Comparison of ENCODE assay signal across 18 cellular contexts in genomic region chr19:19206938-19207337, GRCh38. TPM values are rescaled to one million over a fixed set of nuclear protein-coding genes. Genes with fewer than 3 reads are reported as not detected.
DNase-seq lines count a peak whose midpoint lies in the region; ATAC-seq and TF ChIP-seq lines count a peak whose summit lies in the region.
"Had no signal": no experiment of that assay in that cellular context is flagged by ENCODE, and none has a peak within 500 bp of the region (broad histone marks: within the 10 kb centered on the region; RNA-seq: fewer than 3 reads in every experiment).

No MANE protein-coding gene starts in this region.

- peak overlapping the region; percentile 93 for H3K27ac Mint-ChIP-seq in activated CD4-positive, alpha-beta memory T cell treated with anti-CD3 and anti-CD28 coated beads, Interleukin-2, amount 10 ng/mL, durations not matched to agents 7 days and 5 days
- no peak overlapping the region for H3K27ac Mint-ChIP-seq in activated CD4-positive, alpha-beta memory T cell treated with anti-CD3 and anti-CD28 coated beads for 36 hours
- H3K27ac Mint-ChIP-seq in effector memory CD8-positive, alpha-beta T cell: no peak overlapping the region

- peaks cover 0 to 9% (median 0%) of the 10 kb centered on the region in 3 experiments for H3K27me3 ChIP-seq in neuronal stem cell (ENCODE audit: control insufficient read depth in 3 of 3, insufficient read depth in 3 of 3, low read depth in 1 of 3, low read length in 3 of 3)

- H3K4me1 ChIP-seq in HEK293 (ENCODE audit: control insufficient read depth, insufficient read depth, low read length): no peaks in the 10 kb centered on the region
- H3K4me1 ChIP-seq in neuronal stem cell (ENCODE audit: control insufficient read depth in 2 of 2, insufficient read depth in 1 of 2, low read depth in 1 of 2, low read length in 2 of 2): peaks cover 13 to 15% of the 10 kb centered on the region in 2 donors

- no peak overlapping the region for H3K14ac ChIP-seq in neuronal stem cell (ENCODE audit: low read length)

- peaks cover 10% of the 10 kb centered on the region for H3K9me3 Mint-ChIP-seq in activated CD4-positive, alpha-beta memory T cell treated with anti-CD3 and anti-CD28 coated beads, Interleukin-2, amount 10 ng/mL, durations not matched to agents 7 days and 5 days
- no peaks in the 10 kb centered on the region for H3K9me3 Mint-ChIP-seq in activated CD4-positive, alpha-beta memory T cell treated with anti-CD3 and anti-CD28 coated beads for 36 hours
- H3K9me3 Mint-ChIP-seq in effector memory CD8-positive, alpha-beta T cell: peaks cover 8 to 10% of the 10 kb centered on the region in 2 donors

- ATAC-seq in effector memory CD8-positive, alpha-beta T cell (replicated peaks): no peak
- no peak for ATAC-seq in GM18867 (IDR thresholded peaks at IDR 0.05; ENCODE audit: unreplicated experiment)
- ATAC-seq: A549 had no signal

- no peak overlapping the region for H2BK120ac ChIP-seq in neuronal stem cell (ENCODE audit: low read depth, low read length)

- H3K23ac ChIP-seq in neuronal stem cell (ENCODE audit: low read depth, low read length, poor library complexity): peak overlapping the region; percentile 62

- H3K9ac ChIP-seq in neuronal stem cell (ENCODE audit: low read depth, low read length, poor library complexity): no peak overlapping the region

- no peak overlapping the region for H3K4me3 Mint-ChIP-seq in activated CD4-positive, alpha-beta memory T cell treated with anti-CD3 and anti-CD28 coated beads, Interleukin-2, amount 10 ng/mL, durations not matched to agents 7 days and 5 days
- H3K4me3 Mint-ChIP-seq in activated CD4-positive, alpha-beta memory T cell treated with anti-CD3 and anti-CD28 coated beads for 36 hours: no peak overlapping the region
- H3K4me3 Mint-ChIP-seq in effector memory CD8-positive, alpha-beta T cell: peak overlapping the region; percentile 34 to 39

- H3K36me3 ChIP-seq in HEK293 (ENCODE audit: control insufficient read depth in 2 of 2, insufficient read depth in 1 of 2, low read length in 2 of 2) (peaks cover 0 to 7% of the 10 kb centered on the region in 2 experiments; a peak in 1 of 3 replicates), neuronal stem cell (replicated peaks in 1 of 2; ENCODE audit: control insufficient read depth in 2 of 2, insufficient read depth in 2 of 2, low read length in 2 of 2) (peaks cover 7 to 11% of the 10 kb centered on the region in 2 donors)

- peaks cover 10% of the 10 kb centered on the region for H3K27me3 Mint-ChIP-seq in activated CD4-positive, alpha-beta memory T cell treated with anti-CD3 and anti-CD28 coated beads, Interleukin-2, amount 10 ng/mL, durations not matched to agents 7 days and 5 days
- H3K27me3 Mint-ChIP-seq in activated CD4-positive, alpha-beta memory T cell treated with anti-CD3 and anti-CD28 coated beads for 36 hours: peaks cover 8% of the 10 kb centered on the region
- peaks cover 13 to 35% of the 10 kb centered on the region in 2 donors for H3K27me3 Mint-ChIP-seq in effector memory CD8-positive, alpha-beta T cell

- H3K4me3 ChIP-seq in HEK293 (ENCODE audit: low read depth, low read length) (no peak overlapping the region), neuronal stem cell (ENCODE audit: low read length in 2 of 2) (peak overlapping the region in 1 of 2 donors; percentile 25)
- H3K4me3 ChIP-seq: A549 had no signal

- H2BK12ac ChIP-seq in neuronal stem cell (ENCODE audit: low read length): no peak overlapping the region

- H2AK5ac ChIP-seq in neuronal stem cell (ENCODE audit: low read depth, low read length): no peak overlapping the region

- no peak for TF ChIP-seq CTCF in HEK293 (tag by site-specific recombination; IDR thresholded peaks at IDR 0.05)

- H2BK15ac ChIP-seq in neuronal stem cell (ENCODE audit: low read length): no peak overlapping the region

- H4K91ac ChIP-seq in neuronal stem cell (ENCODE audit: low read depth, low read length, poor library complexity): no peak overlapping the region

- H3K18ac ChIP-seq in neuronal stem cell (ENCODE audit: low read length): peak overlapping the region; percentile 44

- peaks cover 21% of the 10 kb centered on the region for H3K36me3 Mint-ChIP-seq in activated CD4-positive, alpha-beta memory T cell treated with anti-CD3 and anti-CD28 coated beads, Interleukin-2, amount 10 ng/mL, durations not matched to agents 7 days and 5 days (ENCODE audit: low read depth)
- H3K36me3 Mint-ChIP-seq in activated CD4-positive, alpha-beta memory T cell treated with anti-CD3 and anti-CD28 coated beads for 36 hours: peaks cover 11% of the 10 kb centered on the region
- peaks cover 8% of the 10 kb centered on the region for H3K36me3 Mint-ChIP-seq in effector memory CD8-positive, alpha-beta T cell (ENCODE audit: insufficient read depth)

- no peak for DNase-seq in activated CD4-positive, alpha-beta memory T cell treated with anti-CD3 and anti-CD28 coated beads, Interleukin-2, amount 10 ng/mL, durations not matched to agents 7 days and 5 days
- no peak for DNase-seq in activated CD4-positive, alpha-beta memory T cell treated with anti-CD3 and anti-CD28 coated beads for 36 hours
- DNase-seq in effector memory CD8-positive, alpha-beta T cell: no peak
- DNase-seq in neuronal stem cell (ENCODE audit: low spot score) (no peak), cortex of kidney (lab: John Stamatoyannopoulos, UW) (no peak), NCI-H510A treated with DMSO at 0.1 percent for 48 hours (lab: John Stamatoyannopoulos, UW) (no peak)
- DNase-seq: C1 segment of cervical spinal cord, DMS79, HCEC 1CT, NCI-H1105 treated with DMSO at 0.1 percent for 48 hours, NCI-H187 treated with DMSO at 0.1 percent for 48 hours, NCI-H446 treated with DMSO at 0.1 percent for 48 hours, NCI-H774, RPMI8226 had no signal

- H3K27ac ChIP-seq in HEK293 (ENCODE audit: extremely low read depth, low read depth, low read length) (no peak overlapping the region), neuronal stem cell (replicated peaks; ENCODE audit: low read length) (no peak overlapping the region)
- H3K27ac ChIP-seq: A549, HL-60 had no signal

- no peak overlapping the region for H3K4ac ChIP-seq in neuronal stem cell (ENCODE audit: low read length)

- H2AFZ ChIP-seq in neuronal stem cell (ENCODE audit: low read length): no peak overlapping the region

- H3K4me2 ChIP-seq in neuronal stem cell (ENCODE audit: insufficient read depth, low read length, poor library complexity, severe bottlenecking): no peak overlapping the region
- H3K4me2 ChIP-seq: A549 had no signal

- POLR2A ChIA-PET in activated CD4-positive, alpha-beta memory T cell treated with anti-CD3 and anti-CD28 coated beads, Interleukin-2, amount 10 ng/mL, durations not matched to agents 7 days and 5 days (lab: Charles Lee): interaction anchor here (6.6 kb wide), 1 partner anchor 14 kb away, joined by 102 read pairs; the partner anchor contains the start of genes BORCS8 and RFXANK
- POLR2A ChIA-PET in activated CD4-positive, alpha-beta memory T cell treated with anti-CD3 and anti-CD28 coated beads for 36 hours (lab: Charles Lee): no interaction called here
- POLR2A ChIA-PET in HEK293 (lab: Yijun Ruan, JAX): no interaction called here

- no peaks in the 10 kb centered on the region for H3K9me3 ChIP-seq in HEK293 (ENCODE audit: control insufficient read depth, insufficient read depth, low read depth, low read length)
- peaks cover 0 to 4% of the 10 kb centered on the region in 2 donors for H3K9me3 ChIP-seq in neuronal stem cell (replicated peaks in 1 of 2; ENCODE audit: control insufficient read depth in 2 of 2, insufficient read depth in 1 of 2, low read depth in 1 of 2, low read length in 2 of 2)
- H3K9me3 ChIP-seq: A549 had no signal

- H3K4me1 Mint-ChIP-seq in activated CD4-positive, alpha-beta memory T cell treated with anti-CD3 and anti-CD28 coated beads, Interleukin-2, amount 10 ng/mL, durations not matched to agents 7 days and 5 days: peaks cover 53% of the 10 kb centered on the region
- peaks cover 26% of the 10 kb centered on the region for H3K4me1 Mint-ChIP-seq in activated CD4-positive, alpha-beta memory T cell treated with anti-CD3 and anti-CD28 coated beads for 36 hours (ENCODE audit: low read depth)
- H3K4me1 Mint-ChIP-seq in effector memory CD8-positive, alpha-beta T cell (ENCODE audit: low read depth in 2 of 2): peaks cover 26 to 37% of the 10 kb centered on the region in 2 donors

- H2BK5ac ChIP-seq in neuronal stem cell (ENCODE audit: low read length): no peak overlapping the region

- intact Hi-C loops in activated CD4-positive, alpha-beta memory T cell treated with anti-CD3 and anti-CD28 coated beads for 36 hours (cut with micrococcal nuclease): no loop called here

- WGBS in neuronal stem cell (ENCODE audit: extremely low coverage in 2 of 2, insufficient read length in 2 of 2, insufficient replicate concordance in 1 of 2), 2 donors: no CpG with 5 or more reads among the region's 5 CpGs

- H3K79me1 ChIP-seq in neuronal stem cell (ENCODE audit: low read depth, low read length): peaks cover 2% of the 10 kb centered on the region

- H4K8ac ChIP-seq in neuronal stem cell (ENCODE audit: low read depth, low read length): no peak overlapping the region

- CTCF ChIA-PET in activated CD4-positive, alpha-beta memory T cell treated with anti-CD3 and anti-CD28 coated beads, Interleukin-2, amount 10 ng/mL, durations not matched to agents 7 days and 5 days (lab: Charles Lee): no interaction called here
- CTCF ChIA-PET in activated CD4-positive, alpha-beta memory T cell treated with anti-CD3 and anti-CD28 coated beads for 36 hours (lab: Charles Lee): no interaction called here
- CTCF ChIA-PET in HEK293 (lab: Yijun Ruan, JAX): interaction anchor here (1.6 kb wide), 1 partner anchor 19 kb away, joined by 7 read pairs; no protein-coding TSS in a partner anchor

RNA-seq across cellular contexts. Expression of gene NR2C2AP, which starts 3.7 kb away (rescaled TPM):
- total RNA-seq in activated CD4-positive, alpha-beta memory T cell treated with anti-CD3 and anti-CD28 coated beads, Interleukin-2, amount 10 ng/mL, durations not matched to agents 7 days and 5 days: 10 to 100 TPM; 25.8 to 25.9 TPM
- total RNA-seq in activated CD4-positive, alpha-beta memory T cell treated with anti-CD3 and anti-CD28 coated beads for 36 hours: 10 to 100 TPM; 39.2 to 42.9 TPM
- polyA plus RNA-seq in neuronal stem cell (2013, experiment 1 of 2): 5.6 TPM
- 5.8 TPM for polyA plus RNA-seq in neuronal stem cell (2013, experiment 2 of 2)

RNA-seq across cellular contexts. Expression of gene NCAN, which starts 4.8 kb away (rescaled TPM):
- not detected for total RNA-seq in activated CD4-positive, alpha-beta memory T cell treated with anti-CD3 and anti-CD28 coated beads, Interleukin-2, amount 10 ng/mL, durations not matched to agents 7 days and 5 days
- total RNA-seq in activated CD4-positive, alpha-beta memory T cell treated with anti-CD3 and anti-CD28 coated beads for 36 hours: under 1 TPM; 0.05 to 0.07 TPM
- 3.0 TPM for polyA plus RNA-seq in neuronal stem cell (2013, experiment 1 of 2)
- polyA plus RNA-seq in neuronal stem cell (2013, experiment 2 of 2): 3.1 TPM

RNA-seq across cellular contexts. Expression of gene RFXANK, which starts 14.9 kb away (rescaled TPM):
- total RNA-seq in activated CD4-positive, alpha-beta memory T cell treated with anti-CD3 and anti-CD28 coated beads, Interleukin-2, amount 10 ng/mL, durations not matched to agents 7 days and 5 days: 100 to 1,000 TPM; 100 to 102 TPM
- total RNA-seq in activated CD4-positive, alpha-beta memory T cell treated with anti-CD3 and anti-CD28 coated beads for 36 hours: 10 to 100 TPM; 73.7 to 78.1 TPM
- polyA plus RNA-seq in neuronal stem cell (2013, experiment 1 of 2): 141 TPM
- 136 TPM for polyA plus RNA-seq in neuronal stem cell (2013, experiment 2 of 2)

RNA-seq across cellular contexts. Expression of gene BORCS8, which starts 15.0 kb away (rescaled TPM):
- 10 to 100 TPM; 28.5 to 29.0 TPM for total RNA-seq in activated CD4-positive, alpha-beta memory T cell treated with anti-CD3 and anti-CD28 coated beads, Interleukin-2, amount 10 ng/mL, durations not matched to agents 7 days and 5 days
- total RNA-seq in activated CD4-positive, alpha-beta memory T cell treated with anti-CD3 and anti-CD28 coated beads for 36 hours: 10 to 100 TPM; 16.4 to 17.8 TPM
- polyA plus RNA-seq in neuronal stem cell (2013, experiment 1 of 2): 12.9 TPM
- 11.9 TPM for polyA plus RNA-seq in neuronal stem cell (2013, experiment 2 of 2)

RNA-seq across cellular contexts. Expression of gene MEF2B, which starts 36.9 kb away (rescaled TPM):
- 1 to 10 TPM; 1.6 to 5.4 TPM for total RNA-seq in activated CD4-positive, alpha-beta memory T cell treated with anti-CD3 and anti-CD28 coated beads, Interleukin-2, amount 10 ng/mL, durations not matched to agents 7 days and 5 days
- total RNA-seq in activated CD4-positive, alpha-beta memory T cell treated with anti-CD3 and anti-CD28 coated beads for 36 hours: 1 to 10 TPM; 3.9 to 4.3 TPM
- polyA plus RNA-seq in neuronal stem cell (2013, experiment 1 of 2): 1.1 TPM
- polyA plus RNA-seq in neuronal stem cell (2013, experiment 2 of 2): 1.2 TPM

Comparison
In these comparisons a context has a peak if more than half of its experiments do, and no peak if none do; other contexts are left out.
1. H3K4me3 Mint-ChIP-seq: peak in effector memory CD8-positive, alpha-beta T cell (2 of 2); none in activated CD4-positive, alpha-beta memory T cell treated with anti-CD3 and anti-CD28 coated beads, Interleukin-2, amount 10 ng/mL, durations not matched to agents 7 days and 5 days (single experiment) and activated CD4-positive, alpha-beta memory T cell treated with anti-CD3 and anti-CD28 coated beads for 36 hours (single experiment).